Comparison of ENCODE assay signal across 1 cellular context in the genomic region with DNA sequence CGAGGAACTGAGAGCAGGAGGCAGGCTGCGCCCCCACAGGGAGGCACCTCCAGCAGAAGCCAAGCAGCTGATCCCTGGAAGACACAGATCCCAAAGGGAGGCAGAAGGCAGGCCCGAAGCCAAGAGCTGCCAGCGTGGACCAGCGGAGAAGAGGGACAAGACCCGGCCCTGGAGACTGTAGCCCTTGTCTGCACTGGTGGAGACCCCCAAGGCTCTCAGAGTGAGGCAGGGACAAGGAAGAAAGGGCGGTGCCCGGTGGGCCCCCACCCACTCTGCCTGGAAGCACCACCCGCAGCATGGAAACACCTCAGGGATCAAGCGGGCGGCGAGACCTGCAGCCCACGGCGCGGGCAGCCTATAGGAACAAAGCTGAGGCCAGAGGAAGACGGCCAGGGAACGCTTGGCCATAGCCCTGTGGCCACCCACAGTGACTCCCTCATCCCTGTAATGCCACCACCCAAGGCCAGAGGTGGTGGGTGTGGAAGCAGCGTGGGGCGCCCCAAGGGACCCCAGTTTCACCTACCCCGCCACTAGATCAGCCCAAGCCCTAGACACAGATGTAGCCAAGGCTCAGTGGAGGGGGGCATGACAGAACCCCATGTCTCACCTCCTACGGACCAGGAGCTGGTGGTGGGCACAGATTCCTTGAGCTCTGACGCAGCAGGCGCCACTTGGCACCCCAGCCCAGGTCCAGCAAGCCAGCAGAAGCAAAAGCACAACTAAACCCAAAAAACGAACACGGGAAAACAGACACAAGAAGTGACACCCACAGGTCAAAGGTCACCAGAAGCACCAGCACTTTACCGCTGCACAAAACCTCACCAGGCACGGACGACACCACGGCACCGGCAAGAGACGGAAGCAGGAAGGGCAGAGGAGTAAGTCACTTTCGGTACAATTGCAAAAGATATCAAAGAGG.
TF ChIP-seq lines count a peak whose summit lies in the region.

No MANE protein-coding gene starts in this region.

TF ChIP-seq in GM23338, 12 proteins besides CTCF, POLR2A, EP300 and RAD21 (continued from another document):
- TF ChIP-seq, protein P1, sequence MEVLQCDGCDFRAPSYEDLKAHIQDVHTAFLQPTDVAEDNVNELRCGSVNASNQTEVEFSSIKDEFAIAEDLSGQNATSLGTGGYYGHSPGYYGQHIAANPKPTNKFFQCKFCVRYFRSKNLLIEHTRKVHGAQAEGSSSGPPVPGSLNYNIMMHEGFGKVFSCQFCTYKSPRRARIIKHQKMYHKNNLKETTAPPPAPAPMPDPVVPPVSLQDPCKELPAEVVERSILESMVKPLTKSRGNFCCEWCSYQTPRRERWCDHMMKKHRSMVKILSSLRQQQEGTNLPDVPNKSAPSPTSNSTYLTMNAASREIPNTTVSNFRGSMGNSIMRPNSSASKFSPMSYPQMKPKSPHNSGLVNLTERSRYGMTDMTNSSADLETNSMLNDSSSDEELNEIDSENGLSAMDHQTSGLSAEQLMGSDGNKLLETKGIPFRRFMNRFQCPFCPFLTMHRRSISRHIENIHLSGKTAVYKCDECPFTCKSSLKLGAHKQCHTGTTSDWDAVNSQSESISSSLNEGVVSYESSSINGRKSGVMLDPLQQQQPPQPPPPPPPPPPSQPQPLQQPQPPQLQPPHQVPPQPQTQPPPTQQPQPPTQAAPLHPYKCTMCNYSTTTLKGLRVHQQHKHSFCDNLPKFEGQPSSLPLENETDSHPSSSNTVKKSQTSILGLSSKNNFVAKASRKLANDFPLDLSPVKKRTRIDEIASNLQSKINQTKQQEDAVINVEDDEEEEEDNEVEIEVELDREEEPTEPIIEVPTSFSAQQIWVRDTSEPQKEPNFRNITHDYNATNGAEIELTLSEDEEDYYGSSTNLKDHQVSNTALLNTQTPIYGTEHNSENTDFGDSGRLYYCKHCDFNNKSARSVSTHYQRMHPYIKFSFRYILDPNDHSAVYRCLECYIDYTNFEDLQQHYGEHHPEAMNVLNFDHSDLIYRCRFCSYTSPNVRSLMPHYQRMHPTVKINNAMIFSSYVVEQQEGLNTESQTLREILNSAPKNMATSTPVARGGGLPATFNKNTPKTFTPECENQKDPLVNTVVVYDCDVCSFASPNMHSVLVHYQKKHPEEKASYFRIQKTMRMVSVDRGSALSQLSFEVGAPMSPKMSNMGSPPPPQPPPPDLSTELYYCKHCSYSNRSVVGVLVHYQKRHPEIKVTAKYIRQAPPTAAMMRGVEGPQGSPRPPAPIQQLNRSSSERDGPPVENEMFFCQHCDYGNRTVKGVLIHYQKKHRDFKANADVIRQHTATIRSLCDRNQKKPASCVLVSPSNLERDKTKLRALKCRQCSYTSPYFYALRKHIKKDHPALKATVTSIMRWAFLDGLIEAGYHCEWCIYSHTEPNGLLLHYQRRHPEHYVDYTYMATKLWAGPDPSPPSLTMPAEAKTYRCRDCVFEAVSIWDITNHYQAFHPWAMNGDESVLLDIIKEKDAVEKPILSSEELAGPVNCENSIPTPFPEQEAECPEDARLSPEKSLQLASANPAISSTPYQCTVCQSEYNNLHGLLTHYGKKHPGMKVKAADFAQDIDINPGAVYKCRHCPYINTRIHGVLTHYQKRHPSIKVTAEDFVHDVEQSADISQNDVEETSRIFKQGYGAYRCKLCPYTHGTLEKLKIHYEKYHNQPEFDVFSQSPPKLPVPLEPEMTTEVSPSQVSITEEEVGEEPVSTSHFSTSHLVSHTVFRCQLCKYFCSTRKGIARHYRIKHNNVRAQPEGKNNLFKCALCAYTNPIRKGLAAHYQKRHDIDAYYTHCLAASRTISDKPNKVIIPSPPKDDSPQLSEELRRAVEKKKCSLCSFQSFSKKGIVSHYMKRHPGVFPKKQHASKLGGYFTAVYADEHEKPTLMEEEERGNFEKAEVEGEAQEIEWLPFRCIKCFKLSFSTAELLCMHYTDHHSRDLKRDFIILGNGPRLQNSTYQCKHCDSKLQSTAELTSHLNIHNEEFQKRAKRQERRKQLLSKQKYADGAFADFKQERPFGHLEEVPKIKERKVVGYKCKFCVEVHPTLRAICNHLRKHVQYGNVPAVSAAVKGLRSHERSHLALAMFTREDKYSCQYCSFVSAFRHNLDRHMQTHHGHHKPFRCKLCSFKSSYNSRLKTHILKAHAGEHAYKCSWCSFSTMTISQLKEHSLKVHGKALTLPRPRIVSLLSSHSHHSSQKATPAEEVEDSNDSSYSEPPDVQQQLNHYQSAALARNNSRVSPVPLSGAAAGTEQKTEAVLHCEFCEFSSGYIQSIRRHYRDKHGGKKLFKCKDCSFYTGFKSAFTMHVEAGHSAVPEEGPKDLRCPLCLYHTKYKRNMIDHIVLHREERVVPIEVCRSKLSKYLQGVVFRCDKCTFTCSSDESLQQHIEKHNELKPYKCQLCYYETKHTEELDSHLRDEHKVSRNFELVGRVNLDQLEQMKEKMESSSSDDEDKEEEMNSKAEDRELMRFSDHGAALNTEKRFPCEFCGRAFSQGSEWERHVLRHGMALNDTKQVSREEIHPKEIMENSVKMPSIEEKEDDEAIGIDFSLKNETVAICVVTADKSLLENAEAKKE (CRISPR knock-in tag; IDR thresholded peaks at IDR 0.05) = no peak
- TF ChIP-seq EZH2 (IDR thresholded peaks at IDR 0.05; ENCODE audit: low read depth, unreplicated experiment) (no peak), CREB1 (CRISPR knock-in tag; IDR thresholded peaks at IDR 0.05; ENCODE audit: low read depth) (no peak), STAT1 (IDR thresholded peaks at IDR 0.05; ENCODE audit: unreplicated experiment) (no peak), EZH2phosphoT487 (IDR thresholded peaks at IDR 0.05; ENCODE audit: unreplicated experiment) (no peak), NANOG (IDR thresholded peaks at IDR 0.05; ENCODE audit: borderline replicate concordance) (no peak)
TF ChIP-seq in GM23338: peak in this region for 0.
